ENCODE assay signal across 9 cellular contexts in the genomic region with DNA sequence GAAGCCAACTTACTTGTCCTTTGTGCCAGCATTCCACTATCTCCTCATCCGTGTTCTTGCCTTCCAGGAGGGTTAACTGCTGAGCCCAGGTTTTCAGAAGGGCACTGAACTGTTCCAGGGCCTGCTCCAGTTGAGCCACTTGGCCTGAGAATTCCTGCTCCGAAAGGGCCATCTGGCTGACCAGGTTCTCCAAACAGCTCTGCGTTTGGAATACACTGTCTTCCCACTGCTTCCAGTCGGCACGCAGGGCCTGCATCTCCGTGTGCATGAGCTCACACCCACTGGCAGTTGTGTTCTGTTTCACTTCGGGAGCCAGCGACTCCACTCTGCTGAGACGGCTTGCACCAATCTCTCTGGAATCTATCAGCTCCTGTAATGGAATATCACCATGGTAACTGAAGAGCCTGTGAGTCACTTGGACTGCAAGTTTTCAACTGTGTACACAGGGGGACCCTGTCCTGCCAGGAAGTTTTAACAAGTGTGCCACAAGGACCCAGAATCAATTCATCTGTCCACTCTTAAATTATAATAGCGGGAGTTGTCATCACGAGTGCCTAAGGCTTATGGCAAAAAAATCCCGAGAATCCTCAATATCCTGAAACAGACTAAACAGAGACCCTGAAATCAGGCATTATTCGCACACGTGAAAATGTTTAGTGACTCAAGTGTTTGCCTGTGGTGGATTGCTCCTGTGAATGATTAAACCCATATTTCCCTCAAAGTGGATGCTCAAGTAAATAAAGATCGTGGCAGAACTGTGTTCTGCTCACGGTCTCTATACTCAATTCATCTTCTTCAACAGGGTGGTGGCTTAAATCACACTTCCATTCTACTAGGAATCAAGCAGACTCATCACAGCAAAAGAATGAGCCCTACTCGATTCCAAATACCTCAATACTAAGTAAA.
DNase-seq lines count a peak whose midpoint lies in the region; ATAC-seq and TF ChIP-seq lines count a peak whose summit lies in the region.
"Had no signal": no experiment of that assay in that cellular context is flagged by ENCODE, and none has a peak within 500 bp of the region (broad histone marks: within the 10 kb centered on the region; RNA-seq: fewer than 3 reads in every experiment).

No MANE protein-coding gene starts in this region.

- H3K4me3 ChIP-seq in adrenal gland (peak overlapping the region in 3 of 4 donors; percentile 39 to 62 (median 54)), cardiac muscle cell (peak overlapping the region; percentile 60)

- peaks cover 7% of the 10 kb centered on the region for H3K36me3 Mint-ChIP-seq in stimulated activated effector memory CD8-positive, alpha-beta T cell treated with anti-CD3 and anti-CD28 coated beads, Interleukin-12 subunit alpha, Interleukin-12 subunit beta, amount 100 ng/mL, for 72 hours
- H3K36me3 Mint-ChIP-seq: memory B cell had no signal

- peak; percentile 62 to 97 for TF ChIP-seq POLR2A in adrenal gland (IDR thresholded peaks at IDR 0.05)

- peaks cover 4% of the 10 kb centered on the region for H3K4me1 Mint-ChIP-seq in stimulated activated effector memory CD8-positive, alpha-beta T cell treated with anti-CD3 and anti-CD28 coated beads, Interleukin-12 subunit alpha, Interleukin-12 subunit beta, amount 100 ng/mL, for 72 hours
- H3K4me1 Mint-ChIP-seq: memory B cell had no signal

- H3K27ac Mint-ChIP-seq in stimulated activated effector memory CD8-positive, alpha-beta T cell treated with anti-CD3 and anti-CD28 coated beads, Interleukin-12 subunit alpha, Interleukin-12 subunit beta, amount 100 ng/mL, for 72 hours = no peak overlapping the region
- H3K27ac Mint-ChIP-seq: memory B cell had no signal

- intact Hi-C loops in adrenal gland (cut with DNase I) = no loop called here

- no peak for ATAC-seq in stimulated activated effector memory CD8-positive, alpha-beta T cell treated with anti-CD3 and anti-CD28 coated beads, Interleukin-12 subunit alpha, Interleukin-12 subunit beta, amount 100 ng/mL, for 72 hours
- ATAC-seq in GM19455 (IDR thresholded peaks at IDR 0.05; ENCODE audit: unreplicated experiment) = no peak
- no peak for ATAC-seq in GM18870 (IDR thresholded peaks at IDR 0.05; ENCODE audit: unreplicated experiment)

- peaks cover 8 to 23% of the 10 kb centered on the region in 2 donors for H3K4me1 ChIP-seq in adrenal gland (replicated peaks in 1 of 2)
- H3K4me1 ChIP-seq in cardiac muscle cell (ENCODE audit: low read depth) = peaks cover 25% of the 10 kb centered on the region

- H3K9me3 ChIP-seq in adrenal gland (replicated peaks in 1 of 3) (no peaks in the 10 kb centered on the region), cardiac muscle cell (ENCODE audit: low read depth) (no peaks in the 10 kb centered on the region)

- H3K27me3 ChIP-seq in adrenal gland (no peaks in the 10 kb centered on the region), cardiac muscle cell (no peaks in the 10 kb centered on the region)

- no peaks in the 10 kb centered on the region for H3K9me3 Mint-ChIP-seq in stimulated activated effector memory CD8-positive, alpha-beta T cell treated with anti-CD3 and anti-CD28 coated beads, Interleukin-12 subunit alpha, Interleukin-12 subunit beta, amount 100 ng/mL, for 72 hours
- H3K9me3 Mint-ChIP-seq: memory B cell had no signal

- TF ChIP-seq CTCF in adrenal gland (IDR thresholded peaks at IDR 0.05) (no peak), cardiac muscle cell (IDR thresholded peaks at IDR 0.05; ENCODE audit: low read depth, low read length) (no peak)

- peaks cover 0 to 4% of the 10 kb centered on the region in 2 donors for H3K36me3 ChIP-seq in adrenal gland (replicated peaks in 1 of 2)
- peaks cover 2% of the 10 kb centered on the region for H3K36me3 ChIP-seq in cardiac muscle cell

- no peak overlapping the region for H3K4me3 Mint-ChIP-seq in stimulated activated effector memory CD8-positive, alpha-beta T cell treated with anti-CD3 and anti-CD28 coated beads, Interleukin-12 subunit alpha, Interleukin-12 subunit beta, amount 100 ng/mL, for 72 hours
- H3K4me3 Mint-ChIP-seq: memory B cell had no signal

- peak; percentile 92 for DNase-seq in GM04504 (ENCODE audit: low read depth)
- DNase-seq in adrenal gland = peak; percentile 77 to 93 (median 86)
- DNase-seq in cardiac muscle cell (ENCODE audit: low read depth in 1 of 2, low spot score in 1 of 2) = peak; percentile 88 to 95
- DNase-seq in pons (ENCODE audit: low spot score) = peak; percentile 72
- DNase-seq in stimulated activated effector memory CD8-positive, alpha-beta T cell treated with anti-CD3 and anti-CD28 coated beads, Interleukin-12 subunit alpha, Interleukin-12 subunit beta, amount 100 ng/mL, for 72 hours (ENCODE audit: low spot score in 2 of 2) = no peak
- DNase-seq in T-helper 2 cell = no peak

- peak overlapping the region; percentile 61 to 95 (median 90) for H3K27ac ChIP-seq in adrenal gland
- peak overlapping the region; percentile 95 for H3K27ac ChIP-seq in cardiac muscle cell

- whole genome bisulfite sequencing in adrenal gland, 4 donors = 16 to 22% (median 20%) methylated on average over 12 to 17 of the region's 17 CpGs

Comparison
In these comparisons a context has a peak if more than half of its experiments do, and no peak if none do; other contexts are left out.
1. DNase-seq: peak in GM04504 (single experiment), adrenal gland (7 of 7), cardiac muscle cell (2 of 2) and pons (single experiment); none in stimulated activated effector memory CD8-positive, alpha-beta T cell treated with anti-CD3 and anti-CD28 coated beads, Interleukin-12 subunit alpha, Interleukin-12 subunit beta, amount 100 ng/mL, for 72 hours (0 of 2) and T-helper 2 cell (0 of 5).